ENCODE assay signal across 9 cellular contexts in the genomic region with DNA sequence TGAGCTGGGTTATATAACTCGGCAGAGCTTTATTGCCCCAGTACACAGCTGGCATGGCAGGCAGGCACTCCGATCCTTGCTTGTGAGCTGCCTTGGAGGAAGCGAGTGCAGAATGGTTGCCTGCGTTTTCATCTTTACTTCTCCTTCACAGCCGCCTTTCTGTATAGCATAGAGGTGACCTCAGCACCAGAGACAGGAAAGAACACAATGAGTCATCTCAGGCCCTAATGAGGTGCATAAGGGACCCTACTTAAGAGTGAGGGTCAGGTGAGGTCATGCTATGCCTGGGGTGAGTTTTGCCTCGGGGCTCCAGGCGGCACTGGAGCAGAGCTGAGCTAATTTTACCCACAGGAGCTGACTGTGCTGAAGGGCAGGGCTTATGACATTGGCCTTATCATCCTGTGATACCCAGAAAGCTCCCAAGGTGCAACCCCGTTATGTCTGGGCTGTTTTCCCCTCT. TPM values are rescaled to one million over a fixed set of nuclear protein-coding genes. Genes with fewer than 3 reads are reported as not detected.
DNase-seq lines count a peak whose midpoint lies in the region; ATAC-seq, FAIRE-seq and TF ChIP-seq lines count a peak whose summit lies in the region.
"Had no signal": no experiment of that assay in that cellular context is flagged by ENCODE, and none has a peak within 500 bp of the region (broad histone marks: within the 10 kb centered on the region; RNA-seq: fewer than 3 reads in every experiment).

No MANE protein-coding gene starts in this region.

- no peak overlapping the region for H3K4me3 ChIP-seq in BLaER1 treated with 17β-estradiol and CSF1 and Interleukin-3, amounts not matched to agents 10 nM and 100 nM
- H3K4me3 ChIP-seq in RWPE2 (ENCODE audit: severe bottlenecking) = no peak overlapping the region
- H3K4me3 ChIP-seq: ovary had no signal

- H3K4me1 ChIP-seq in BLaER1 treated with 17β-estradiol and CSF1 and Interleukin-3, amounts not matched to agents 10 nM and 100 nM = peaks cover 6 to 78% (median 26%) of the 10 kb centered on the region in 10 experiments; a peak in 18 of 20 replicates
- H3K4me1 ChIP-seq in RWPE2 (ENCODE audit: insufficient read depth, poor library complexity, severe bottlenecking) = peaks cover 12% of the 10 kb centered on the region

- H3K9me3 ChIP-seq in BLaER1 treated with 17β-estradiol and CSF1 and Interleukin-3, amounts not matched to agents 10 nM and 100 nM (replicated peaks in 1 of 11) = peaks cover 0 to 3% (median 0%) of the 10 kb centered on the region in 11 experiments; a peak in 3 of 22 replicates
- no peaks in the 10 kb centered on the region for H3K9me3 ChIP-seq in RWPE2 (ENCODE audit: severe bottlenecking)
- H3K9me3 ChIP-seq: ovary had no signal

- no peaks in the 10 kb centered on the region for H3K27me3 ChIP-seq in BLaER1 treated with 17β-estradiol and CSF1 and Interleukin-3, amounts not matched to agents 10 nM and 100 nM
- no peaks in the 10 kb centered on the region for H3K27me3 ChIP-seq in RWPE2 (ENCODE audit: insufficient read depth, poor library complexity, severe bottlenecking)
- H3K27me3 ChIP-seq: ovary had no signal

- no peak for FAIRE-seq in GM12892 (lab: Jason Lieb, UNC)

- H3K4me2 ChIP-seq in BLaER1 treated with 17β-estradiol and CSF1 and Interleukin-3, amounts not matched to agents 10 nM and 100 nM = peak overlapping the region in 6 of 11 experiments; percentile 6 to 61 (median 46); a peak in 9 of 22 replicates

- ATAC-seq in GM19035 (IDR thresholded peaks at IDR 0.05; ENCODE audit: unreplicated experiment) (peak; percentile 76), RWPE2 (ENCODE audit: low read depth) (peak; percentile 10; the same call in 1 of the 3 replicates), HG02610 (IDR thresholded peaks at IDR 0.05; ENCODE audit: unreplicated experiment) (no peak), GM18517 (IDR thresholded peaks at IDR 0.05; ENCODE audit: unreplicated experiment) (no peak)

- TF ChIP-seq POLR2A in GM12892 (IDR thresholded peaks at IDR 0.05; ENCODE audit: low read depth, low read length) = no peak

- H3K27ac ChIP-seq in BLaER1 treated with 17β-estradiol and CSF1 and Interleukin-3, amounts not matched to agents 10 nM and 100 nM = no peak overlapping the region
- no peak overlapping the region for H3K27ac ChIP-seq in RWPE2 (ENCODE audit: poor library complexity, severe bottlenecking)
- H3K27ac ChIP-seq: ovary had no signal

- H3K36me3 ChIP-seq in BLaER1 treated with 17β-estradiol and CSF1 and Interleukin-3, amounts not matched to agents 10 nM and 100 nM = peaks cover 4 to 62% (median 29%) of the 10 kb centered on the region in 11 experiments; a peak in 20 of 22 replicates
- no peaks in the 10 kb centered on the region for H3K36me3 ChIP-seq in RWPE2 (ENCODE audit: low read depth)
- H3K36me3 ChIP-seq: ovary had no signal

- no peak overlapping the region for H3K9ac ChIP-seq in BLaER1 treated with 17β-estradiol and CSF1 and Interleukin-3, amounts not matched to agents 10 nM and 100 nM

- TF ChIP-seq CTCF in RWPE2 (IDR thresholded peaks at IDR 0.05; ENCODE audit: poor library complexity, severe bottlenecking) = no peak

- H4K20me1 ChIP-seq in BLaER1 treated with 17β-estradiol and CSF1 and Interleukin-3, amounts not matched to agents 10 nM and 100 nM = peaks cover 0 to 88% (median 9%) of the 10 kb centered on the region in 11 experiments; a peak in 6 of 22 replicates

- no peak for DNase-seq in RWPE2 (ENCODE audit: low spot score)
- peak; percentile 87 for DNase-seq in kidney tubule cell (ENCODE audit: low spot score)
- DNase-seq in superior temporal gyrus (ENCODE audit: extremely low spot score) = no peak
- no peak for DNase-seq in GM12892 (ENCODE audit: insufficient read length)
- DNase-seq: ovary had no signal

RNA-seq across cellular contexts. Expression of gene LPP, which starts 43.5 kb away (rescaled TPM):
- polyA plus RNA-seq in GM12892 (2012; ENCODE audit: missing spikeins) = 0.02 TPM

Comparison
In these comparisons a context has a peak if more than half of its experiments do, and no peak if none do; other contexts are left out.
1. ATAC-seq: peak in GM19035 (single experiment) and RWPE2 (single experiment); none in HG02610 (single experiment) and GM18517 (single experiment).